8 cellular contexts compared by ENCODE assay signal in the genomic region with DNA sequence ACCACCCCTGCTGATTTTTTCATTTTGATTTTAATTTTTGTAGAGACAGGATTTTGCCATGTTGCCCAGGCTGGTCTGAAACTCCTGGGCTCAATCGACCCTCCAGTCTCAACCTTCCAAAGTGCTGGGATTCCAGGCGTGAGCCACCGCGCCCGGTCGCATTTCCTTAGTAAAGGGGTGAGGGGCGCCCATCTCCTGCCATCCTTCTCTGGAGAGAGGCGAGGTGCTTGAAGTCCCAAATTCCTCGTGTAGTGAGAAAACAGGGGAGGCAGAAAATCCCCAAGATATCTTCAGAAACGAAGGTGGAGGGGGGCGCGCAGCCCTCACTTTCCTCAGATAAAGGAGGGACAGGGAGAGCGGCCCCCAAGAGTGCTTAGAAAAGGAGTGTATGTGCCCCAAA. TPM values are rescaled to one million over a fixed set of nuclear protein-coding genes. Genes with fewer than 3 reads are reported as not detected.
A peak's percentile ranks its signal among the peaks of the same experiment; 100 is the strongest.
DNase-seq lines count a peak whose midpoint lies in the region; ATAC-seq and TF ChIP-seq lines count a peak whose summit lies in the region.

No MANE protein-coding gene starts in this region.

- H3K4me2 ChIP-seq in OCI-LY1 (ENCODE audit: low read length), result peak overlapping the region; percentile 88
- peak overlapping the region; percentile 60 for H3K4me2 ChIP-seq in neural progenitor cell

- TF ChIP-seq CTCF in CD4-positive, alpha-beta T cell (IDR thresholded peaks at IDR 0.05), result no peak
- no peak for TF ChIP-seq CTCF in OCI-LY1 (IDR thresholded peaks at IDR 0.05; ENCODE audit: low read length)
- no peak for TF ChIP-seq CTCF in neural progenitor cell (IDR thresholded peaks at IDR 0.05)

- CTCF ChIA-PET in CD4-positive, alpha-beta T cell (lab: Charles Lee), result interaction anchor here (0.9 to 1.6 kb wide), 2 partner anchors 12 to 21 kb away, joined by 3 to 7 read pairs; a partner anchor contains a TSS

- intact Hi-C loops in CD4-positive, alpha-beta T cell (cut with DNase I, micrococcal nuclease), result loop anchor here in 1 of 2 experiments (2.0 kb wide), 1 partner anchor 18 kb away; no protein-coding TSS in a partner anchor

- peaks cover 37% of the 10 kb centered on the region for H3K4me1 Mint-ChIP-seq in CD4-positive, alpha-beta T cell (ENCODE audit: low read depth)
- peaks cover 22% of the 10 kb centered on the region for H3K4me1 Mint-ChIP-seq in neural progenitor cell

- H3K27me3 Mint-ChIP-seq in CD4-positive, alpha-beta T cell, result no peaks in the 10 kb centered on the region
- peaks cover 2% of the 10 kb centered on the region for H3K27me3 Mint-ChIP-seq in neural progenitor cell (ENCODE audit: insufficient read depth, low read depth)

- H3K4me3 Mint-ChIP-seq in CD4-positive, alpha-beta T cell, result peak overlapping the region; percentile 99
- H3K4me3 Mint-ChIP-seq in neural progenitor cell, result peak overlapping the region; percentile 89

- no peaks in the 10 kb centered on the region for H4K20me1 ChIP-seq in OCI-LY1 (ENCODE audit: insufficient read depth, low read length)
- H4K20me1 ChIP-seq in neural progenitor cell (ENCODE audit: low read depth), result peaks cover 11% of the 10 kb centered on the region

- peaks cover 38% of the 10 kb centered on the region for H3K4me1 ChIP-seq in OCI-LY1 (ENCODE audit: insufficient read depth, low read length, severe bottlenecking)
- no peaks in the 10 kb centered on the region for H3K4me1 ChIP-seq in endocrine pancreas (ENCODE audit: control insufficient read depth, insufficient read depth, low read length)
- no peaks in the 10 kb centered on the region for H3K4me1 ChIP-seq in neural progenitor cell

- H3K27ac Mint-ChIP-seq in CD4-positive, alpha-beta T cell, result peak overlapping the region; percentile 94
- no peak overlapping the region for H3K27ac Mint-ChIP-seq in neural progenitor cell

- peaks cover 10% of the 10 kb centered on the region for H3K36me3 Mint-ChIP-seq in CD4-positive, alpha-beta T cell (ENCODE audit: low read depth)
- peaks cover 2% of the 10 kb centered on the region for H3K36me3 Mint-ChIP-seq in neural progenitor cell

- H3K9me3 Mint-ChIP-seq in CD4-positive, alpha-beta T cell, result no peaks in the 10 kb centered on the region
- H3K9me3 Mint-ChIP-seq in neural progenitor cell, result peaks cover 3% of the 10 kb centered on the region

- H3K9ac ChIP-seq in OCI-LY1 (ENCODE audit: low read length) (peak overlapping the region; percentile 75), endocrine pancreas (ENCODE audit: control insufficient read depth, insufficient read depth, low read length) (peak overlapping the region; percentile 96), neural progenitor cell (no peak overlapping the region)

- no peaks in the 10 kb centered on the region for H3K27me3 ChIP-seq in CD4-positive, alpha-beta T cell (ENCODE audit: control insufficient read depth, insufficient read depth, low read length)
- H3K27me3 ChIP-seq in OCI-LY1 (ENCODE audit: insufficient read depth, low read length) (no peaks in the 10 kb centered on the region), endocrine pancreas (ENCODE audit: control insufficient read depth, insufficient read depth, low read length) (no peaks in the 10 kb centered on the region), neural progenitor cell (peaks cover 11% of the 10 kb centered on the region)

- no peak overlapping the region for H3K27ac ChIP-seq in CD4-positive, alpha-beta T cell (ENCODE audit: low read depth, low read length)
- H3K27ac ChIP-seq in OCI-LY1 (ENCODE audit: low read depth, low read length, poor library complexity, severe bottlenecking) (no peak overlapping the region), neural progenitor cell (no peak overlapping the region)

- H3K36me3 ChIP-seq in OCI-LY1 (ENCODE audit: insufficient read depth, low read length) (no peaks in the 10 kb centered on the region), endocrine pancreas (ENCODE audit: control insufficient read depth, insufficient read depth, low read length) (no peaks in the 10 kb centered on the region), neural progenitor cell (no peaks in the 10 kb centered on the region)

- H3K4me3 ChIP-seq in OCI-LY1 (ENCODE audit: low read depth, low read length, poor library complexity, severe bottlenecking), result peak overlapping the region; percentile 60
- no peak overlapping the region for H3K4me3 ChIP-seq in endocrine pancreas (ENCODE audit: control insufficient read depth, insufficient read depth, low read length)
- H3K4me3 ChIP-seq in neural progenitor cell, result peak overlapping the region; percentile 26

- POLR2A ChIA-PET in CD4-positive, alpha-beta T cell (lab: Charles Lee), result interaction anchor here (1.4 to 2.3 kb wide), 10 partner anchors 9 to 517 kb away, joined by 3 to 44 read pairs (median 6); a partner anchor contains a TSS

- DNase-seq in CD4-positive, alpha-beta T cell, result no peak
- DNase-seq in neural progenitor cell (ENCODE audit: low spot score) (no peak), dedifferentiated amniotic fluid mesenchymal stem cell (ENCODE audit: extremely low spot score) (no peak)

- H3K79me2 ChIP-seq in OCI-LY1 (ENCODE audit: insufficient read depth, low read length) (peaks cover 26% of the 10 kb centered on the region), neural progenitor cell (ENCODE audit: low read depth) (peaks cover 16% of the 10 kb centered on the region)

- no peaks in the 10 kb centered on the region for H3K9me2 ChIP-seq in OCI-LY1 (ENCODE audit: low read depth, low read length)

- no peak overlapping the region for H2AFZ ChIP-seq in OCI-LY1 (ENCODE audit: low read length)
- H2AFZ ChIP-seq in neural progenitor cell (replicated peaks), result no peak overlapping the region

- ATAC-seq in CD4-positive, alpha-beta T cell (ENCODE audit: poor library complexity), result no peak
- no peak for ATAC-seq in GM21423 (IDR thresholded peaks at IDR 0.05; ENCODE audit: unreplicated experiment)
- ATAC-seq in HG02870 (IDR thresholded peaks at IDR 0.05; ENCODE audit: unreplicated experiment), result no peak
- no peak for ATAC-seq in HG03342 (IDR thresholded peaks at IDR 0.05; ENCODE audit: unreplicated experiment)

- H3F3A ChIP-seq in OCI-LY1 (ENCODE audit: insufficient read depth, low read length), result no peaks in the 10 kb centered on the region
- H3F3A ChIP-seq in neural progenitor cell (ENCODE audit: low read depth), result peaks cover 8% of the 10 kb centered on the region

- H3K9me3 ChIP-seq in CD4-positive, alpha-beta T cell (ENCODE audit: control insufficient read depth, low read length), result no peaks in the 10 kb centered on the region
- H3K9me3 ChIP-seq in OCI-LY1 (ENCODE audit: low read length) (no peaks in the 10 kb centered on the region), endocrine pancreas (ENCODE audit: control insufficient read depth, low read length) (no peaks in the 10 kb centered on the region), neural progenitor cell (ENCODE audit: low read depth) (no peaks in the 10 kb centered on the region)

RNA-seq across cellular contexts. Expression of a gene that starts 21.0 kb away (rescaled TPM):
- 100 to 1,000 TPM; 104 to 107 TPM for total RNA-seq in CD4-positive, alpha-beta T cell
- total RNA-seq in neural progenitor cell (ENCODE audit: low replicate concordance), result 37.9 and 49.8 TPM in 2 replicates
